Comparison of ENCODE assay signal across 26 cellular contexts in genomic region chr6:110271732-110272022, GRCh38.
DNase-seq lines count a peak whose midpoint lies in the region; ATAC-seq, FAIRE-seq and TF ChIP-seq lines count a peak whose summit lies in the region.
"Had no signal": no experiment of that assay in that cellular context is flagged by ENCODE, and none has a peak within 500 bp of the region (broad histone marks: within the 10 kb centered on the region; RNA-seq: fewer than 3 reads in every experiment).

No MANE protein-coding gene starts in this region.

- no peaks in the 10 kb centered on the region for H3F3A ChIP-seq in smooth muscle cell (ENCODE audit: low read depth)

- no peak for TF ChIP-seq CTCF in HepG2 (CRISPR knock-in tag; IDR thresholded peaks at IDR 0.05)
- TF ChIP-seq CTCF in right lobe of liver (IDR thresholded peaks at IDR 0.05), result no peak
- TF ChIP-seq CTCF in H1 (IDR thresholded peaks at IDR 0.05; ENCODE audit: control extremely low read depth in 1 of 3, insufficient read depth in 1 of 3, low read depth in 1 of 3, low read length in 3 of 3), result no peak
- no peak for TF ChIP-seq CTCF in smooth muscle cell (IDR thresholded peaks at IDR 0.05; ENCODE audit: borderline replicate concordance, insufficient read depth, poor library complexity, severe bottlenecking)
- TF ChIP-seq CTCF in stomach (IDR thresholded peaks at IDR 0.05), result no peak

- H4K91ac ChIP-seq in H1 (replicated peaks; ENCODE audit: insufficient read length, low read length), result no peak overlapping the region

- no peak for TF ChIP-seq EP300 in HepG2 (IDR thresholded peaks at IDR 0.05; ENCODE audit: low read depth in 2 of 2, low read length in 2 of 2)
- no peak for TF ChIP-seq EP300 in HepG2 (CRISPR knock-in tag; IDR thresholded peaks at IDR 0.05; ENCODE audit: borderline replicate concordance)
- no peak for TF ChIP-seq EP300 in H1 (IDR thresholded peaks at IDR 0.05; ENCODE audit: borderline replicate concordance in 1 of 2, low read depth in 2 of 2, low read length in 2 of 2)
- no peak for TF ChIP-seq EP300 in stomach (IDR thresholded peaks at IDR 0.05)

- H3K4me2 ChIP-seq in HepG2 (ENCODE audit: low read depth, low read length) (no peak overlapping the region), H1 (ENCODE audit: insufficient read depth in 1 of 2, low read depth in 2 of 2, low read length in 2 of 2) (no peak overlapping the region), smooth muscle cell (peak overlapping the region; percentile 23)
- H3K4me2 ChIP-seq: BLaER1 had no signal

- H3K4ac ChIP-seq in H1 (replicated peaks; ENCODE audit: insufficient read length, low read depth, low read length), result no peak overlapping the region

- H3K23ac ChIP-seq in H1 (ENCODE audit: insufficient read length), result no peak overlapping the region

- no peak for FAIRE-seq in HepG2 (lab: Jason Lieb, UNC)
- no peak for FAIRE-seq in H1 (lab: Jason Lieb, UNC)
- FAIRE-seq: GM12878, GM12892 had no signal

- no peaks in the 10 kb centered on the region for H4K20me1 ChIP-seq in HepG2 (ENCODE audit: insufficient read depth, low read length)
- no peaks in the 10 kb centered on the region for H4K20me1 ChIP-seq in H1 (replicated peaks in 1 of 2; ENCODE audit: control insufficient read depth in 1 of 2, insufficient read depth in 2 of 2, low read length in 2 of 2)
- H4K20me1 ChIP-seq in smooth muscle cell (ENCODE audit: low read depth), result no peaks in the 10 kb centered on the region
- H4K20me1 ChIP-seq: BLaER1 had no signal

- H4K5ac ChIP-seq in H1 (ENCODE audit: insufficient read length, low read depth, low read length), result no peak overlapping the region

- no peak overlapping the region for H2BK120ac ChIP-seq in H1 (replicated peaks; ENCODE audit: low read depth, low read length)

- TF ChIP-seq RAD21 in HepG2 (CRISPR knock-in tag; IDR thresholded peaks at IDR 0.05), result no peak
- no peak for TF ChIP-seq RAD21 in H1 (IDR thresholded peaks at IDR 0.05 in 1 of 2, conservative IDR thresholded peaks at IDR 0.05 in 1 of 2; ENCODE audit: low read depth in 2 of 2, low read length in 2 of 2)

- no TSS peak for BruUV-seq in HepG2 (replicated peaks; lab: Mats Ljungman, UMichigan)

- H3K56ac ChIP-seq in H1 (replicated peaks; ENCODE audit: insufficient read length, low read depth, low read length), result no peak overlapping the region

- no peak overlapping the region for H3K14ac ChIP-seq in H1 (ENCODE audit: insufficient read length)

- H3K27ac ChIP-seq in HepG2 (ENCODE audit: extremely low read length, insufficient read depth, low read length) (no peak overlapping the region), right lobe of liver (no peak overlapping the region), SJSA1 (peak overlapping the region; percentile 26; the same call in 1 of the 2 replicates), H1 (ENCODE audit: low read depth, low read length) (no peak overlapping the region), smooth muscle cell (ENCODE audit: low read depth) (no peak overlapping the region), stomach (no peak overlapping the region)
- H3K27ac ChIP-seq: 22Rv1, BLaER1 had no signal

- H3K9ac ChIP-seq in HepG2 (ENCODE audit: insufficient read depth, low read depth, low read length), result no peak overlapping the region
- no peak overlapping the region for H3K9ac ChIP-seq in H1 (replicated peaks in 1 of 4; ENCODE audit: extremely low read depth in 1 of 4, low read depth in 3 of 4, low read length in 3 of 4)
- H3K9ac ChIP-seq in smooth muscle cell (ENCODE audit: low read depth), result no peak overlapping the region
- H3K9ac ChIP-seq: BLaER1 had no signal

- POLR2A ChIA-PET in HepG2 (lab: Yijun Ruan, JAX), result no interaction called here
- POLR2A ChIA-PET in H1 (lab: Charles Lee; ENCODE audit: partially characterized antibody), result no interaction called here

- H3K4me3 ChIP-seq in HepG2 (replicated peaks in 1 of 3; ENCODE audit: insufficient read depth in 1 of 3, low read depth in 2 of 3, low read length in 3 of 3) (no peak overlapping the region), right lobe of liver (no peak overlapping the region), SJSA1 (no peak overlapping the region), H1 (ENCODE audit: extremely low read depth in 1 of 4, insufficient read depth in 2 of 4, low read depth in 3 of 4, low read length in 4 of 4) (no peak overlapping the region), smooth muscle cell (no peak overlapping the region), stomach (no peak overlapping the region)
- H3K4me3 ChIP-seq: BLaER1, GM12878 had no signal

- 0% methylated on average over 1 of the region's 1 CpG for WGBS in HepG2 (ENCODE audit: low lambda C conversion rate)
- 69% methylated on average over 1 of the region's 1 CpG for WGBS in right lobe of liver (ENCODE audit: insufficient coverage, low coverage, low lambda C conversion rate, missing lambda C conversion rate)
- WGBS in H1 (ENCODE audit: extremely low coverage in 1 of 2, insufficient coverage in 1 of 2, insufficient read length in 1 of 2, insufficient replicate concordance in 2 of 2, low coverage in 1 of 2, low lambda C conversion rate in 2 of 2, missing lambda C conversion rate in 1 of 2), 2 experiments, result 100% methylated on average over 1 of the region's 1 CpG; no CpG with 5 or more reads in 1 of the 2 experiments
- WGBS in smooth muscle cell (ENCODE audit: low lambda C conversion rate), result 100% methylated on average over 1 of the region's 1 CpG
- WGBS in stomach, 5 donors, result 39 to 63% (median 50%) methylated on average over 1 of the region's 1 CpG

- CTCF ChIA-PET in HepG2 (lab: Yijun Ruan, JAX; ENCODE audit: low intra/inter-chr PET ratio, low total read pairs), result no interaction called here
- CTCF ChIA-PET in H1 (lab: Charles Lee; ENCODE audit: partially characterized antibody), result interaction anchor here (1.2 to 1.5 kb wide), 2 partner anchors 27 to 89 kb away, joined by 3 read pairs; no protein-coding TSS in a partner anchor

- H2AFZ ChIP-seq in HepG2 (ENCODE audit: low read length) (no peak overlapping the region), H1 (ENCODE audit: low read length) (no peak overlapping the region), smooth muscle cell (ENCODE audit: low read depth) (no peak overlapping the region)

- H4K8ac ChIP-seq in H1 (ENCODE audit: extremely low read depth, insufficient read depth, low read length), result no peak overlapping the region

- H3K18ac ChIP-seq in H1 (ENCODE audit: extremely low read depth, low read length), result no peak overlapping the region

- H2BK12ac ChIP-seq in H1 (ENCODE audit: low read depth, low read length), result no peak overlapping the region

- H3K27me3 ChIP-seq in HepG2 (ENCODE audit: control insufficient read depth in 1 of 2, insufficient read depth in 2 of 2, low read length in 2 of 2) (no peaks in the 10 kb centered on the region), right lobe of liver (no peaks in the 10 kb centered on the region), SJSA1 (replicated peaks) (no peaks in the 10 kb centered on the region), H1 (replicated peaks in 1 of 4; ENCODE audit: control insufficient read depth in 3 of 4, extremely low read depth in 1 of 4, insufficient read depth in 3 of 4, low read length in 3 of 4) (no peaks in the 10 kb centered on the region), smooth muscle cell (ENCODE audit: low read depth) (no peaks in the 10 kb centered on the region), stomach (no peaks in the 10 kb centered on the region)
- H3K27me3 ChIP-seq: BE2C, BLaER1 had no signal

- H3K4me1 ChIP-seq in HepG2 (ENCODE audit: insufficient read depth, low read length), result peaks cover 15% of the 10 kb centered on the region
- H3K4me1 ChIP-seq in right lobe of liver, result no peaks in the 10 kb centered on the region
- peaks cover 48% of the 10 kb centered on the region for H3K4me1 ChIP-seq in SJSA1 (replicated peaks)
- H3K4me1 ChIP-seq in H1 (replicated peaks in 1 of 4; ENCODE audit: control insufficient read depth in 3 of 4, insufficient read depth in 4 of 4, low read length in 3 of 4), result peaks cover 0 to 5% (median 3%) of the 10 kb centered on the region in 4 experiments; a peak in 3 of 7 replicates
- H3K4me1 ChIP-seq in smooth muscle cell (ENCODE audit: low read depth), result peaks cover 26% of the 10 kb centered on the region
- H3K4me1 ChIP-seq in stomach, result no peaks in the 10 kb centered on the region
- H3K4me1 ChIP-seq: BE2C, BLaER1 had no signal

- H2AK5ac ChIP-seq in H1 (ENCODE audit: low read depth, low read length), result no peak overlapping the region

- H3K79me1 ChIP-seq in H1 (ENCODE audit: low read depth, low read length), result no peaks in the 10 kb centered on the region

- TF ChIP-seq POLR2A in HepG2 (IDR thresholded peaks at IDR 0.05; ENCODE audit: insufficient read depth in 1 of 2, low read depth in 2 of 2, low read length in 2 of 2) (no peak), right lobe of liver (IDR thresholded peaks at IDR 0.05) (no peak), H1 (IDR thresholded peaks at IDR 0.05; ENCODE audit: control extremely low read depth in 1 of 2, low read depth in 2 of 2, low read length in 2 of 2) (no peak), stomach (IDR thresholded peaks at IDR 0.05) (no peak)

- H3K36me3 ChIP-seq in HepG2 (replicated peaks in 1 of 2; ENCODE audit: control insufficient read depth in 1 of 2, insufficient read depth in 2 of 2, low read length in 2 of 2) (no peaks in the 10 kb centered on the region), right lobe of liver (no peaks in the 10 kb centered on the region), SJSA1 (no peaks in the 10 kb centered on the region), H1 (ENCODE audit: control insufficient read depth in 2 of 4, insufficient read depth in 4 of 4, low read length in 3 of 4) (no peaks in the 10 kb centered on the region), smooth muscle cell (ENCODE audit: low read depth) (no peaks in the 10 kb centered on the region), stomach (peaks cover 0 to 4% (median 0%) of the 10 kb centered on the region in 4 donors)
- H3K36me3 ChIP-seq: BE2C, BLaER1 had no signal

- H3K9me3 ChIP-seq in HepG2 (ENCODE audit: low read length) (no peaks in the 10 kb centered on the region), right lobe of liver (no peaks in the 10 kb centered on the region), SJSA1 (replicated peaks) (0 out of 2 replicates have a peak, but pooled peaks cover 3% of the 10 kb centered on the region), H1 (ENCODE audit: insufficient read depth in 2 of 2, low read depth in 1 of 2, low read length in 1 of 2) (no peaks in the 10 kb centered on the region), smooth muscle cell (replicated peaks; ENCODE audit: low read depth) (no peaks in the 10 kb centered on the region), stomach (no peaks in the 10 kb centered on the region)
- H3K9me3 ChIP-seq: BE2C, BLaER1 had no signal

- H2BK5ac ChIP-seq in H1 (ENCODE audit: low read depth, low read length), result no peak overlapping the region

- intact Hi-C loops in HepG2 (cut with micrococcal nuclease; ENCODE audit: unreplicated experiment), result no loop called here
- intact Hi-C loops in right lobe of liver (cut with DNase I), result no loop called here
- intact Hi-C loops in stomach (cut with DNase I; ENCODE audit: low total_unique reads), result no loop called here

- H2BK15ac ChIP-seq in H1 (ENCODE audit: low read length), result no peak overlapping the region

- DNase-seq in HepG2 (ENCODE audit: low spot score), result no peak
- DNase-seq in right lobe of liver, result no peak
- no peak for DNase-seq in SJSA1 (ENCODE audit: low read depth in 1 of 2, low spot score in 2 of 2)
- DNase-seq in H1 (ENCODE audit: low read depth in 1 of 2, low spot score in 2 of 2), result no peak
- DNase-seq in smooth muscle cell (lab: John Stamatoyannopoulos, UW; ENCODE audit: unreplicated experiment), result no peak
- DNase-seq in RKO (ENCODE audit: low spot score), result no peak
- no peak for DNase-seq in stomach
- DNase-seq: ACHN; BE2C; C1 segment of cervical spinal cord; CD4-positive, alpha-beta memory T cell; CD4-positive, CD25-positive, alpha-beta regulatory T cell; CD8-positive, alpha-beta memory T cell; COR-L47; DMS 273 treated with DMSO at 0.1 percent for 48 hours; DMS153; DMS53; DMS79; DND-41; EL; GDM1 had no signal

- in situ Hi-C loops in HepG2 (cut with HindIII; ENCODE audit: extremely low pct_ligation_motif_present, low pct_unique_long_range_greater_than_20kb), result no loop called here

- ATAC-seq in HepG2, result no peak
- ATAC-seq in right lobe of liver, result no peak
- no peak for ATAC-seq in GM18867 (IDR thresholded peaks at IDR 0.05; ENCODE audit: unreplicated experiment)
- ATAC-seq: GM12878 had no signal

- H3K79me2 ChIP-seq in HepG2 (ENCODE audit: insufficient read depth, low read length) (no peaks in the 10 kb centered on the region), H1 (ENCODE audit: control insufficient read depth in 1 of 2, insufficient read depth in 2 of 2, low read length in 2 of 2) (no peaks in the 10 kb centered on the region), smooth muscle cell (ENCODE audit: low read depth) (no peaks in the 10 kb centered on the region)

- no peaks in the 10 kb centered on the region; the same call in 1 of the 2 replicates for H3K23me2 ChIP-seq in H1 (ENCODE audit: low read depth, low read length)

- no peak overlapping the region for H2BK20ac ChIP-seq in H1 (ENCODE audit: low read length)

Comparison
In these comparisons a context has a peak if more than half of its experiments do, and no peak if none do; other contexts are left out.
1. Of the 41 proteins assayed by ChIP-seq in both HepG2 and H1: peak only in HepG2: none; only in H1: none; in both: MAFK; in neither: 40.